ENCODE assay signal across 8 cellular contexts in the genomic region with DNA sequence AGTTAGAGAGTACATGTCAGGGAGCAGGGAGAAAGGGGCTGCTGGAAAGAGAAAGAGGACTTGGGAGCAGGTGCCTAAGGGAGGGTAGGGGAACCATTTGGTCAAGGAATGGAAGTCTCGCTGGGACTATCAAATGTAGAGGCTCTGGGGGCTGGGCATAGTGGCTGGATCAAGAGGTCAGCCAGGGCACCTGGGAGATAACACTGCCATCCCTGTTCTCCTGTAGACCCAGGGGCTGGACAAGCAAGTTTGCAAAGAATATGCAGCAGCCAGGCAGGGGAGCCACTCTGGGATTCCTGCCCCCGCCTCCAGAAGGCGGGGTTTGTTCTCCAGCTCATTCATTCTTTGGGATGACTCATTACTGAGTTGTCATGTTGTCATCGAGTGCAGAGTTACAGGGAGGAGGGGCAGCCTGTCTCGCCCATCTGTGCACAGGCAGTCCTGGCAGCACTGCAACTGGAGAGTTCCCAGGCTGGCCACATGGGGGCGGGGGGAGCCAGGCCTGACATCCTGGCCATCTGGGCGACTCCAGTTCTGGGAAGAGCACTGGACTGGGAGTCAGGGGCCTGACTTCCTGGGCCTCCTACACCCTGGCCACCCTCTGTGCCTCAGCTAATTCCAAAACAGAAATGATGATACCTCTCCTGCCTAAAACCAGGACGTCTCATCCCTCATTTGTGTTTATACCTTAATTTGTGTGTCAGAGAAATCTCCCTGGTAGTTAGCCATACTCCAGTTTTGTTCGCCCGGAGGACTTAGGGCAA. TPM values are rescaled to one million over a fixed set of nuclear protein-coding genes. Genes with fewer than 3 reads are reported as not detected.
A peak's percentile ranks its signal among the peaks of the same experiment; 100 is the strongest.
DNase-seq lines count a peak whose midpoint lies in the region; ATAC-seq and TF ChIP-seq lines count a peak whose summit lies in the region.

No MANE protein-coding gene starts in this region.

- H3K9me3 ChIP-seq in SK-N-SH: no peaks in the 10 kb centered on the region
- no peaks in the 10 kb centered on the region for H3K9me3 ChIP-seq in parathyroid adenoma (ENCODE audit: control insufficient read depth, low read length)
- no peaks in the 10 kb centered on the region for H3K9me3 ChIP-seq in upper lobe of left lung

- 35% methylated on average over 8 of the region's 10 CpGs for WGBS in SK-N-SH (ENCODE audit: low lambda C conversion rate)
- 32 to 37% methylated on average over 7 to 9 of the region's 10 CpGs for WGBS in upper lobe of left lung, 2 donors

- no peaks in the 10 kb centered on the region for H3K79me2 ChIP-seq in SK-N-SH (ENCODE audit: insufficient read depth)
- H3K79me2 ChIP-seq in parathyroid adenoma: no peaks in the 10 kb centered on the region

- H3K9me2 ChIP-seq in SK-N-SH: no peaks in the 10 kb centered on the region

- CTCF ChIA-PET in SK-N-SH (lab: Yijun Ruan, JAX): interaction anchor here (0.5 to 2.2 kb wide), 27 partner anchors 10 to 773 kb away, joined by 3 to 12 read pairs (median 3); a partner anchor contains a TSS
- CTCF ChIA-PET in activated naive CD4-positive, alpha-beta T cell treated with anti-CD3 and anti-CD28 coated beads for 36 hours (lab: Charles Lee): interaction anchor here (0.5 to 2.7 kb wide), 20 partner anchors 9 to 364 kb away, joined by 3 to 16 read pairs (median 3); no protein-coding TSS in a partner anchor

- TF ChIP-seq CTCF in GM12864 (IDR thresholded peaks at IDR 0.05; ENCODE audit: low read depth, low read length, missing control alignments) (peak; percentile 96), SK-N-SH (IDR thresholded peaks at IDR 0.05) (peak; percentile 94), parathyroid adenoma (IDR thresholded peaks at IDR 0.05) (peak; percentile 97), upper lobe of left lung (IDR thresholded peaks at IDR 0.05) (peak; percentile 90 to 96 (median 95))

- H3K27me3 Mint-ChIP-seq in activated naive CD4-positive, alpha-beta T cell treated with anti-CD3 and anti-CD28 coated beads for 36 hours (ENCODE audit: low read depth): no peaks in the 10 kb centered on the region

- no peaks in the 10 kb centered on the region for H3K36me3 Mint-ChIP-seq in activated naive CD4-positive, alpha-beta T cell treated with anti-CD3 and anti-CD28 coated beads for 36 hours (ENCODE audit: low read depth)

- POLR2A ChIA-PET in SK-N-SH (lab: Yijun Ruan, JAX): interaction anchor here (0.6 kb wide), 1 partner anchor 29 kb away, joined by 3 read pairs; no protein-coding TSS in a partner anchor

- peaks cover 11% of the 10 kb centered on the region for H3K4me1 Mint-ChIP-seq in activated naive CD4-positive, alpha-beta T cell treated with anti-CD3 and anti-CD28 coated beads for 36 hours (ENCODE audit: low read depth)

- no peaks in the 10 kb centered on the region for H3K9me3 Mint-ChIP-seq in activated naive CD4-positive, alpha-beta T cell treated with anti-CD3 and anti-CD28 coated beads for 36 hours

- no peak for TF ChIP-seq POLR2A in upper lobe of left lung (IDR thresholded peaks at IDR 0.05)

- no peaks in the 10 kb centered on the region for H3K27me3 ChIP-seq in SK-N-SH (ENCODE audit: insufficient read depth)
- H3K27me3 ChIP-seq in parathyroid adenoma (ENCODE audit: control insufficient read depth, insufficient read depth, low read length): no peaks in the 10 kb centered on the region
- H3K27me3 ChIP-seq in upper lobe of left lung: no peaks in the 10 kb centered on the region

- H2AFZ ChIP-seq in SK-N-SH (ENCODE audit: low read depth) (no peak overlapping the region), parathyroid adenoma (no peak overlapping the region)

- peak overlapping the region in 1 of 2 experiments; percentile 34; a peak in 2 of 4 replicates for H3K27ac ChIP-seq in SK-N-SH (ENCODE audit: low read depth in 2 of 2, low read length in 1 of 2)
- no peak overlapping the region for H3K27ac ChIP-seq in parathyroid adenoma
- H3K27ac ChIP-seq in upper lobe of left lung: no peak overlapping the region

- H3K9ac ChIP-seq in SK-N-SH: no peak overlapping the region
- H3K9ac ChIP-seq in parathyroid adenoma: no peak overlapping the region

- H3K4me3 Mint-ChIP-seq in activated naive CD4-positive, alpha-beta T cell treated with anti-CD3 and anti-CD28 coated beads for 36 hours: no peak overlapping the region

- H3K4me2 ChIP-seq in SK-N-SH (no peak overlapping the region), parathyroid adenoma (ENCODE audit: low read length) (no peak overlapping the region)

- ATAC-seq in HG02678 (IDR thresholded peaks at IDR 0.05; ENCODE audit: unreplicated experiment): peak; percentile 92
- ATAC-seq in upper lobe of left lung (ENCODE audit: low FRiP score in 2 of 2): peak; percentile 97 to 98

- DNase-seq in GM12864 (ENCODE audit: low read depth) (peak; percentile 43), NCI-H1105 (lab: John Stamatoyannopoulos, UW) (peak; percentile 74), SK-N-SH (peak; percentile 88), globus pallidus (ENCODE audit: low spot score) (peak; percentile 96), upper lobe of left lung (peak; percentile 91 to 96)
- peak; percentile 95 for DNase-seq in activated naive CD4-positive, alpha-beta T cell treated with anti-CD3 and anti-CD28 coated beads for 36 hours

- H3K36me3 ChIP-seq in SK-N-SH (replicated peaks in 1 of 2; ENCODE audit: control insufficient read depth in 1 of 2, insufficient read depth in 2 of 2, low read length in 1 of 2) (no peaks in the 10 kb centered on the region), parathyroid adenoma (ENCODE audit: control insufficient read depth, insufficient read depth, low read length) (no peaks in the 10 kb centered on the region), upper lobe of left lung (no peaks in the 10 kb centered on the region)

- TF ChIP-seq EP300 in SK-N-SH (IDR thresholded peaks at IDR 0.05; ENCODE audit: borderline replicate concordance in 1 of 2, low read depth in 1 of 2, low read length in 1 of 2) (peak; percentile 36 to 47; a peak in 2 of 4 replicates), upper lobe of left lung (IDR thresholded peaks at IDR 0.05) (peak in 1 of 4 donors; percentile 18)

- no peak overlapping the region for H3K27ac Mint-ChIP-seq in activated naive CD4-positive, alpha-beta T cell treated with anti-CD3 and anti-CD28 coated beads for 36 hours

- H3K4me3 ChIP-seq in GM12864 (ENCODE audit: low read depth, low read length) (no peak overlapping the region), SK-N-SH (ENCODE audit: low read depth in 2 of 2, low read length in 1 of 2) (no peak overlapping the region), parathyroid adenoma (ENCODE audit: low read depth, low read length) (no peak overlapping the region), upper lobe of left lung (no peak overlapping the region)

- intact Hi-C loops in activated naive CD4-positive, alpha-beta T cell treated with anti-CD3 and anti-CD28 coated beads for 36 hours (cut with micrococcal nuclease): loop anchor here (1.0 to 5.0 kb wide), 8 partner anchors 28 to 881 kb away; a partner anchor contains a TSS

- H4K20me1 ChIP-seq in SK-N-SH (ENCODE audit: insufficient read depth): no peaks in the 10 kb centered on the region

- H3K4me1 ChIP-seq in SK-N-SH (ENCODE audit: control insufficient read depth in 1 of 2, insufficient read depth in 2 of 2, low read depth in 1 of 2, low read length in 1 of 2) (peaks cover 0 to 11% of the 10 kb centered on the region in 2 experiments; a peak in 1 of 4 replicates), parathyroid adenoma (peaks cover 3% of the 10 kb centered on the region), upper lobe of left lung (peaks cover 9 to 11% (median 9%) of the 10 kb centered on the region in 4 donors)

- peaks cover 3% of the 10 kb centered on the region for H3F3A ChIP-seq in SK-N-SH (replicated peaks; ENCODE audit: insufficient read depth)

- TF ChIP-seq RAD21 in SK-N-SH (IDR thresholded peaks at IDR 0.05; ENCODE audit: low read length): peak; percentile 92

TF ChIP-seq in SK-N-SH, 30 proteins besides CTCF, POLR2A, EP300 and RAD21 (continues in another document):
- TF ChIP-seq GABPA (IDR thresholded peaks at IDR 0.05; ENCODE audit: low read depth) (no peak), SMC3 (IDR thresholded peaks at IDR 0.05; ENCODE audit: low read depth, low read length) (peak; percentile 93), ELF1 (IDR thresholded peaks at IDR 0.05) (no peak), CHD2 (IDR thresholded peaks at IDR 0.05; ENCODE audit: low read length, partially characterized antibody) (peak; percentile 85), TAF1 (IDR thresholded peaks at IDR 0.05; ENCODE audit: borderline replicate concordance, low read depth, low read length) (no peak), GATA2 (CRISPR knock-in tag; IDR thresholded peaks at IDR 0.05) (no peak)
- TF ChIP-seq, protein P1, sequence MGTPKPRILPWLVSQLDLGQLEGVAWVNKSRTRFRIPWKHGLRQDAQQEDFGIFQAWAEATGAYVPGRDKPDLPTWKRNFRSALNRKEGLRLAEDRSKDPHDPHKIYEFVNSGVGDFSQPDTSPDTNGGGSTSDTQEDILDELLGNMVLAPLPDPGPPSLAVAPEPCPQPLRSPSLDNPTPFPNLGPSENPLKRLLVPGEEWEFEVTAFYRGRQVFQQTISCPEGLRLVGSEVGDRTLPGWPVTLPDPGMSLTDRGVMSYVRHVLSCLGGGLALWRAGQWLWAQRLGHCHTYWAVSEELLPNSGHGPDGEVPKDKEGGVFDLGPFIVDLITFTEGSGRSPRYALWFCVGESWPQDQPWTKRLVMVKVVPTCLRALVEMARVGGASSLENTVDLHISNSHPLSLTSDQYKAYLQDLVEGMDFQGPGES (IDR thresholded peaks at IDR 0.05; ENCODE audit: low read depth, low read length): no peak
- TF ChIP-seq, protein P2, sequence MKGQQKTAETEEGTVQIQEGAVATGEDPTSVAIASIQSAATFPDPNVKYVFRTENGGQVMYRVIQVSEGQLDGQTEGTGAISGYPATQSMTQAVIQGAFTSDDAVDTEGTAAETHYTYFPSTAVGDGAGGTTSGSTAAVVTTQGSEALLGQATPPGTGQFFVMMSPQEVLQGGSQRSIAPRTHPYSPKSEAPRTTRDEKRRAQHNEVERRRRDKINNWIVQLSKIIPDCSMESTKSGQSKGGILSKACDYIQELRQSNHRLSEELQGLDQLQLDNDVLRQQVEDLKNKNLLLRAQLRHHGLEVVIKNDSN (IDR thresholded peaks at IDR 0.05; ENCODE audit: borderline replicate concordance, low read depth): no peak

RNA-seq across cellular contexts. Expression of a gene that starts 28.2 kb away (rescaled TPM):
- 12.9 and 16.7 TPM in 2 replicates for polyA plus RNA-seq in SK-N-SH (2012; rRNA removed)
- 19.1 and 20.1 TPM in 2 replicates for polyA plus RNA-seq in SK-N-SH (2012; cell fraction: cytosol; rRNA removed)
- 13.1 and 17.5 TPM in 2 replicates for polyA plus RNA-seq in SK-N-SH (2012; cell fraction: nucleus; rRNA removed)
- total RNA-seq in activated naive CD4-positive, alpha-beta T cell treated with anti-CD3 and anti-CD28 coated beads for 36 hours: 10 to 100 TPM; 33.6 to 35.3 TPM
- 10 to 100 TPM; 26.2 to 66.4 (median 55.5) TPM for total RNA-seq in upper lobe of left lung

Comparison
In these comparisons a context has a peak if more than half of its experiments do, and no peak if none do; other contexts are left out.
1. DNase-seq: peak in every context shown above with its lines; median percentile 96 in globus pallidus; 95 in activated naive CD4-positive, alpha-beta T cell treated with anti-CD3 and anti-CD28 coated beads for 36 hours; 94 in upper lobe of left lung; 88 in SK-N-SH; 74 in NCI-H1105; 43 in GM12864.